Comparison of ENCODE assay signal across 9 cellular contexts in genomic region chr19:47813304-47813994, GRCh38. TPM values are rescaled to one million over a fixed set of nuclear protein-coding genes. Genes with fewer than 3 reads are reported as not detected.
DNase-seq lines count a peak whose midpoint lies in the region; ATAC-seq and TF ChIP-seq lines count a peak whose summit lies in the region.
"Had no signal": no experiment of that assay in that cellular context is flagged by ENCODE, and none has a peak within 500 bp of the region (broad histone marks: within the 10 kb centered on the region; RNA-seq: fewer than 3 reads in every experiment).

No MANE protein-coding gene starts in this region.

- no peaks in the 10 kb centered on the region for H3K27me3 ChIP-seq in lung (ENCODE audit: control insufficient read depth, insufficient read depth)

- no peak overlapping the region for H3K27ac ChIP-seq in lung (ENCODE audit: low read depth in 1 of 2, low read length in 1 of 2)

- ATAC-seq in lung (ENCODE audit: insufficient read depth, low FRiP score) (no peak), GM21717 (IDR thresholded peaks at IDR 0.05; ENCODE audit: unreplicated experiment) (no peak)

- H3K36me3 ChIP-seq in lung (ENCODE audit: control insufficient read depth in 2 of 2, insufficient read depth in 2 of 2, low read length in 2 of 2): no peaks in the 10 kb centered on the region

- 34 to 39% methylated on average over 17 of the region's 17 CpGs for WGBS in lung, 2 donors

- H3K4me3 ChIP-seq in lung: no peak overlapping the region

- H3K4me1 ChIP-seq in lung (ENCODE audit: control insufficient read depth in 2 of 2, insufficient read depth in 2 of 2, low read length in 2 of 2): no peaks in the 10 kb centered on the region

- DNase-seq in SIG-M5 treated with dmso at 0.1 percent for 504 hours (lab: John Stamatoyannopoulos, UW; ENCODE audit: unreplicated experiment): peak; percentile 60
- no peak for DNase-seq in SIG-M5 (lab: John Stamatoyannopoulos, UW)
- peak; percentile 34 for DNase-seq in NCI-H226
- DNase-seq in activated CD4-positive, alpha-beta T cell treated with anti-CD3 and anti-CD28 coated beads, Interleukin-2, amount 50 U/mL, for 24 hours (ENCODE audit: low read depth in 1 of 2, low spot score in 1 of 2): peak; percentile 56 to 70
- DNase-seq in dermis blood vessel endothelial cell: peak; percentile 69
- peak; percentile 74 for DNase-seq in lung (ENCODE audit: low spot score)
- DNase-seq in stimulated activated CD8-positive, alpha-beta memory T cell treated with anti-CD3 and anti-CD28 coated beads, Interleukin-15, amount 100 ng/mL, for 48 hours (ENCODE audit: low read depth in 2 of 2): peak; percentile 55 to 60

- H3K9me3 ChIP-seq in lung (ENCODE audit: control insufficient read depth in 2 of 2, insufficient read depth in 1 of 2, low read length in 1 of 2): peaks cover 0 to 3% of the 10 kb centered on the region in 2 donors

- peak; percentile 21 for TF ChIP-seq CTCF in lung (IDR thresholded peaks at IDR 0.05; ENCODE audit: control extremely low read depth, extremely low read depth)

RNA-seq across cellular contexts. Expression of gene CRX, which starts 8.3 kb away (rescaled TPM):
- total RNA-seq in dermis blood vessel endothelial cell: not detected in 2 replicates
- total RNA-seq in lung: not detected
- polyA plus RNA-seq in lung: under 1 TPM in 1 of 2 donors, not detected in 1; 0.02 TPM
- total RNA-seq: renal cortical epithelial cell had no signal

RNA-seq across cellular contexts. Expression of gene TPRX1, which starts 9.1 kb away (rescaled TPM):
- not detected in 2 replicates for total RNA-seq in dermis blood vessel endothelial cell
- not detected for total RNA-seq in lung
- not detected for polyA plus RNA-seq in lung
- total RNA-seq: renal cortical epithelial cell had no signal

RNA-seq across cellular contexts. Expression of gene SELENOW, which starts 34.9 kb away (rescaled TPM):
- total RNA-seq in dermis blood vessel endothelial cell (210 and 226 TPM in 2 replicates), lung (100 to 1,000 TPM; 104 to 347 TPM)
- polyA plus RNA-seq in lung: 100 to 1,000 TPM; 345 to 532 TPM

RNA-seq across cellular contexts. Expression of gene TPRX2, which starts 45.6 kb away (rescaled TPM):
- total RNA-seq in dermis blood vessel endothelial cell (not detected in 2 replicates), lung (not detected)
- not detected for polyA plus RNA-seq in lung
- total RNA-seq: renal cortical epithelial cell had no signal
